Comparison of ENCODE assay signal across 20 cellular contexts in the genomic region with DNA sequence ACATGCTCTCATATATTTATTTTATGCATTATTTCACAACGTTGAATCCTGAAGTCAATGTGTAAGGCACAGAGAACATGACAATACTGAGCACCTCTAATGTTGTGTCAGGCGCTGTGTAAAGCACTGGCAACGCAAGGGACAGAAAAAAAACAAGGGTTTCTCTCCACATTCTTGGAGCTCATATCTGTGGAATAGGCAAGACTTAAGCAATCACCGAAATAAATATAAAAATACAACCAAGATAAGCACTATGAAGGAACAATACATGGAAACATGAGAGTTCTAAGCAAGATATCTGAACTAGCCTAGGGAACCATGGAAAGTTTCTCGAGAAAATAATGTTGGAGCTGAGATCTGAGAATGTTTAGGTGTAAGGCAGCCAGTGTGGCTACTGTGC. TPM values are rescaled to one million over a fixed set of nuclear protein-coding genes. Genes with fewer than 3 reads are reported as not detected.
DNase-seq lines count a peak whose midpoint lies in the region; ATAC-seq and TF ChIP-seq lines count a peak whose summit lies in the region.
"Had no signal": no experiment of that assay in that cellular context is flagged by ENCODE, and none has a peak within 500 bp of the region (broad histone marks: within the 10 kb centered on the region; RNA-seq: fewer than 3 reads in every experiment).

No MANE protein-coding gene starts in this region.

- intact Hi-C loops in MCF 10A (cut with micrococcal nuclease): loop anchor here (5.0 kb wide), 1 partner anchor 198 kb away; no protein-coding TSS in a partner anchor
- intact Hi-C loops in mammary epithelial cell (cut with micrococcal nuclease): no loop called here
- intact Hi-C loops in vagina (cut with DNase I): no loop called here

- H3K27me3 ChIP-seq in mammary epithelial cell (ENCODE audit: insufficient read depth, low read length) (no peaks in the 10 kb centered on the region), foreskin keratinocyte (no peaks in the 10 kb centered on the region), vagina (no peaks in the 10 kb centered on the region)
- H3K27me3 ChIP-seq: BE2C had no signal

- no peak for TF ChIP-seq CTCF in MCF 10A (IDR thresholded peaks at IDR 0.05; ENCODE audit: unreplicated experiment)
- TF ChIP-seq CTCF in mammary epithelial cell (conservative IDR thresholded peaks at IDR 0.05 in 1 of 2, IDR thresholded peaks at IDR 0.05 in 1 of 2; ENCODE audit: extremely low read depth in 1 of 2, insufficient read depth in 1 of 2, low read depth in 1 of 2, low read length in 2 of 2): no peak
- TF ChIP-seq CTCF in WTC11 (IDR thresholded peaks at IDR 0.05): no peak
- TF ChIP-seq CTCF in foreskin keratinocyte (conservative IDR thresholded peaks at IDR 0.05): no peak
- TF ChIP-seq CTCF in vagina (IDR thresholded peaks at IDR 0.05): no peak
- no peak for TF ChIP-seq CTCF in mesothelial cell of epicardium (IDR thresholded peaks at IDR 0.05; ENCODE audit: unreplicated experiment)

- H3K27ac ChIP-seq in mammary epithelial cell (ENCODE audit: insufficient read depth, low read depth, low read length): no peak overlapping the region
- peak overlapping the region; percentile 48 for H3K27ac ChIP-seq in foreskin keratinocyte
- peak overlapping the region; percentile 25 for H3K27ac ChIP-seq in vagina
- H3K27ac ChIP-seq: 22Rv1 had no signal

- H3K27ac Mint-ChIP-seq in MCF 10A (ENCODE audit: low read depth, unreplicated experiment) (peak overlapping the region; percentile 97), WTC11 (peak overlapping the region; percentile 52), mesothelial cell of epicardium (no peak overlapping the region)
- H3K27ac Mint-ChIP-seq: CD4-positive, CD25-positive, alpha-beta regulatory T cell had no signal

- WGBS in mammary epithelial cell (ENCODE audit: low coverage, missing lambda C conversion rate): 96% methylated on average over 5 of the region's 5 CpGs

- H3K79me2 ChIP-seq in mammary epithelial cell (ENCODE audit: insufficient read depth, low read length): peaks cover 32% of the 10 kb centered on the region

- H3K4me2 ChIP-seq in mammary epithelial cell (ENCODE audit: insufficient read depth, low read depth, low read length): no peak overlapping the region

- dilution Hi-C loops in mammary epithelial cell (cut with HindIII; ENCODE audit: low sequenced_read_pairs): no loop called here

- H3K36me3 Mint-ChIP-seq in MCF 10A (ENCODE audit: insufficient read depth, unreplicated experiment): peaks cover 67% of the 10 kb centered on the region
- H3K36me3 Mint-ChIP-seq in WTC11: peaks cover 42% of the 10 kb centered on the region
- H3K36me3 Mint-ChIP-seq in mesothelial cell of epicardium: peaks cover 24% of the 10 kb centered on the region
- H3K36me3 Mint-ChIP-seq: CD4-positive, CD25-positive, alpha-beta regulatory T cell had no signal

- CTCF ChIA-PET in MCF 10A (lab: Yijun Ruan, JAX) (interaction anchor here (0.5 to 3.1 kb wide), 7 partner anchors 12 to 68 kb away, joined by 3 to 15 read pairs (median 4); no protein-coding TSS in a partner anchor), mammary epithelial cell (lab: Charles Lee; ENCODE audit: low non-redundant PET) (interaction anchor here (0.6 kb wide), 2 partner anchors 294 to 623 kb away, joined by 3 to 4 read pairs; no protein-coding TSS in a partner anchor), WTC11 (lab: Charles Lee) (no interaction called here)

- H3K9ac ChIP-seq in mammary epithelial cell (ENCODE audit: insufficient read depth, low read length): no peak overlapping the region
- H3K9ac ChIP-seq: SK-N-SH had no signal

- H3K9me3 Mint-ChIP-seq in MCF 10A (ENCODE audit: unreplicated experiment): no peaks in the 10 kb centered on the region
- no peaks in the 10 kb centered on the region for H3K9me3 Mint-ChIP-seq in WTC11
- no peaks in the 10 kb centered on the region for H3K9me3 Mint-ChIP-seq in mesothelial cell of epicardium

- in situ Hi-C loops in mammary epithelial cell (cut with MboI; ENCODE audit: low sequenced_read_pairs in 2 of 2): loop anchor here in 1 of 2 donors (25.0 kb wide), 1 partner anchor 193 kb away; no protein-coding TSS in a partner anchor

- H3K4me1 Mint-ChIP-seq in MCF 10A (ENCODE audit: insufficient read depth, unreplicated experiment): peaks cover 32% of the 10 kb centered on the region
- H3K4me1 Mint-ChIP-seq in WTC11: peaks cover 2% of the 10 kb centered on the region
- peaks cover 5% of the 10 kb centered on the region for H3K4me1 Mint-ChIP-seq in mesothelial cell of epicardium
- H3K4me1 Mint-ChIP-seq: CD4-positive, CD25-positive, alpha-beta regulatory T cell had no signal

- no peak for TF ChIP-seq POLR2A in vagina (IDR thresholded peaks at IDR 0.05)

- H3K36me3 ChIP-seq in mammary epithelial cell (ENCODE audit: insufficient read depth, low read length) (peaks cover 3% of the 10 kb centered on the region), vagina (peaks cover 0 to 13% of the 10 kb centered on the region in 2 donors)

- H3K4me3 ChIP-seq in mammary epithelial cell (replicated peaks in 1 of 3; ENCODE audit: insufficient read depth in 1 of 3, low read depth in 2 of 3, low read length in 3 of 3) (no peak overlapping the region), vagina (no peak overlapping the region)

- BruUV-seq in MCF 10A (replicated peaks; lab: Mats Ljungman, UMichigan) (no TSS peak), mammary epithelial cell (replicated peaks; lab: Mats Ljungman, UMichigan) (no TSS peak)

- POLR2A ChIA-PET in MCF 10A (lab: Yijun Ruan, JAX) (interaction anchor here (0.7 to 34.6 kb wide), 6 partner anchors 18 to 100 kb away, joined by 3 to 1548 read pairs (median 111); no protein-coding TSS in a partner anchor), WTC11 (lab: Charles Lee) (no interaction called here)

- H2AFZ ChIP-seq in mammary epithelial cell (ENCODE audit: low read depth, low read length): no peak overlapping the region

- H3K27me3 Mint-ChIP-seq in MCF 10A (ENCODE audit: insufficient read depth, unreplicated experiment): no peaks in the 10 kb centered on the region
- H3K27me3 Mint-ChIP-seq in WTC11 (ENCODE audit: low read depth): no peaks in the 10 kb centered on the region
- no peaks in the 10 kb centered on the region for H3K27me3 Mint-ChIP-seq in mesothelial cell of epicardium (ENCODE audit: low read depth)

- H3K9me3 ChIP-seq in mammary epithelial cell (replicated peaks; ENCODE audit: insufficient read depth, low read length) (no peaks in the 10 kb centered on the region), vagina (no peaks in the 10 kb centered on the region)
- H3K9me3 ChIP-seq: BE2C, Caco-2, SK-N-SH had no signal

- DNase-seq in MCF 10A (ENCODE audit: unreplicated experiment) (no peak), mammary epithelial cell (no peak), WTC11 (ENCODE audit: low spot score) (no peak), foreskin keratinocyte (no peak), vagina (ENCODE audit: extremely low spot score in 2 of 2) (no peak), middle frontal gyrus (ENCODE audit: extremely low spot score, low spot score) (no peak), mesothelial cell of epicardium (ENCODE audit: low spot score in 2 of 2, unreplicated experiment in 2 of 2) (no peak)
- DNase-seq: BE2C; Caco-2; CD4-positive, CD25-positive, alpha-beta regulatory T cell; GF-D8; KBM-7; NCI-H1105 treated with DMSO at 0.1 percent for 48 hours; NCI-H1694; NCI-H2081 treated with DMSO at 0.1 percent for 48 hours; NCI-H774; SHP77 treated with DMSO at 0.1 percent for 48 hours; SK-N-SH had no signal

- no peaks in the 10 kb centered on the region for H4K20me1 ChIP-seq in mammary epithelial cell (ENCODE audit: insufficient read depth, low read length)

- H3K4me3 Mint-ChIP-seq in MCF 10A (ENCODE audit: unreplicated experiment) (no peak overlapping the region), WTC11 (no peak overlapping the region), mesothelial cell of epicardium (no peak overlapping the region)
- H3K4me3 Mint-ChIP-seq: CD4-positive, CD25-positive, alpha-beta regulatory T cell had no signal

- H3K4me1 ChIP-seq in mammary epithelial cell (ENCODE audit: insufficient read depth, low read length) (peaks cover 27% of the 10 kb centered on the region), foreskin keratinocyte (peaks cover 19% of the 10 kb centered on the region), vagina (peaks cover 34% of the 10 kb centered on the region)

- ATAC-seq in WTC11 (no peak), foreskin keratinocyte (no peak), GM19324 (IDR thresholded peaks at IDR 0.05; ENCODE audit: low FRiP score, unreplicated experiment) (no peak)

TF ChIP-seq in WTC11, 78 proteins besides CTCF, POLR2A, EP300 and RAD21 (continues in another document):
- TF ChIP-seq, protein P1, sequence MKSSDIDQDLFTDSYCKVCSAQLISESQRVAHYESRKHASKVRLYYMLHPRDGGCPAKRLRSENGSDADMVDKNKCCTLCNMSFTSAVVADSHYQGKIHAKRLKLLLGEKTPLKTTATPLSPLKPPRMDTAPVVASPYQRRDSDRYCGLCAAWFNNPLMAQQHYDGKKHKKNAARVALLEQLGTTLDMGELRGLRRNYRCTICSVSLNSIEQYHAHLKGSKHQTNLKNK (CRISPR knock-in tag; IDR thresholded peaks at IDR 0.05): no peak
- TF ChIP-seq PRRX2 (CRISPR knock-in tag; IDR thresholded peaks at IDR 0.05): no peak
- TF ChIP-seq, protein P2, sequence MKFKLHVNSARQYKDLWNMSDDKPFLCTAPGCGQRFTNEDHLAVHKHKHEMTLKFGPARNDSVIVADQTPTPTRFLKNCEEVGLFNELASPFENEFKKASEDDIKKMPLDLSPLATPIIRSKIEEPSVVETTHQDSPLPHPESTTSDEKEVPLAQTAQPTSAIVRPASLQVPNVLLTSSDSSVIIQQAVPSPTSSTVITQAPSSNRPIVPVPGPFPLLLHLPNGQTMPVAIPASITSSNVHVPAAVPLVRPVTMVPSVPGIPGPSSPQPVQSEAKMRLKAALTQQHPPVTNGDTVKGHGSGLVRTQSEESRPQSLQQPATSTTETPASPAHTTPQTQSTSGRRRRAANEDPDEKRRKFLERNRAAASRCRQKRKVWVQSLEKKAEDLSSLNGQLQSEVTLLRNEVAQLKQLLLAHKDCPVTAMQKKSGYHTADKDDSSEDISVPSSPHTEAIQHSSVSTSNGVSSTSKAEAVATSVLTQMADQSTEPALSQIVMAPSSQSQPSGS (CRISPR knock-in tag; IDR thresholded peaks at IDR 0.05; ENCODE audit: borderline replicate concordance, low read depth): no peak

RNA-seq across cellular contexts. Expression of a gene that starts 1.7 kb away (rescaled TPM):
- total RNA-seq in MCF 10A (2022): 356 and 370 TPM in 2 replicates
- 1,000 to 10,000 TPM in 1 of 2 donors, 100 to 1,000 TPM in 1; 535 to 1,158 TPM for total RNA-seq in mammary epithelial cell
- 120 TPM for polyA plus RNA-seq in mammary epithelial cell
- 464 TPM for polyA minus RNA-seq in mammary epithelial cell
- 102 to 132 TPM (median 105 TPM) in 3 replicates for total RNA-seq in WTC11 (2021)
- 273 and 285 TPM in 2 replicates for total RNA-seq in foreskin keratinocyte
- 46.7 and 50.0 TPM in 2 replicates for polyA plus RNA-seq in foreskin keratinocyte
- 460 TPM for total RNA-seq in vagina
- total RNA-seq in mesothelial cell of epicardium: 302 to 317 TPM (median 306 TPM) in 3 replicates
